In genomic region chr13:99282264-99283231, GRCh38 we compare ENCODE assay signal across 9 cellular contexts. TPM values are rescaled to one million over a fixed set of nuclear protein-coding genes. Genes with fewer than 3 reads are reported as not detected.
A peak's percentile ranks its signal among the peaks of the same experiment; 100 is the strongest.
DNase-seq lines count a peak whose midpoint lies in the region; ATAC-seq and TF ChIP-seq lines count a peak whose summit lies in the region.
"Had no signal": no experiment of that assay in that cellular context is flagged by ENCODE, and none has a peak within 500 bp of the region (broad histone marks: within the 10 kb centered on the region; RNA-seq: fewer than 3 reads in every experiment).

No MANE protein-coding gene starts in this region.

- H3K4me3 Mint-ChIP-seq in dendritic cell treated with granulocyte-macrophage colony-stimulating factor and Interleukin-4, amounts not matched to agents 40 ng/mL and 50 ng/mL, for 4 days: peak overlapping the region; percentile 9

- no peak overlapping the region for H2AFZ ChIP-seq in ACC112 (ENCODE audit: low read length, unreplicated experiment)
- H2AFZ ChIP-seq: parathyroid adenoma had no signal

- no peaks in the 10 kb centered on the region for H3K27me3 ChIP-seq in ACC112 (ENCODE audit: insufficient read depth, low read length)
- no peaks in the 10 kb centered on the region for H3K27me3 ChIP-seq in vagina

- H3K4me1 Mint-ChIP-seq in dendritic cell treated with granulocyte-macrophage colony-stimulating factor and Interleukin-4, amounts not matched to agents 40 ng/mL and 50 ng/mL, for 4 days (ENCODE audit: low read depth): peaks cover 83% of the 10 kb centered on the region

- TF ChIP-seq POLR2A in vagina (IDR thresholded peaks at IDR 0.05): no peak

- H3K9me3 ChIP-seq in vagina: no peaks in the 10 kb centered on the region

- H3K27me3 Mint-ChIP-seq in dendritic cell treated with granulocyte-macrophage colony-stimulating factor and Interleukin-4, amounts not matched to agents 40 ng/mL and 50 ng/mL, for 4 days: no peaks in the 10 kb centered on the region

- intact Hi-C loops in dendritic cell treated with granulocyte-macrophage colony-stimulating factor and Interleukin-4, amounts not matched to agents 40 ng/mL and 50 ng/mL, for 4 days (cut with micrococcal nuclease): loop anchor here (5.0 kb wide), 1 partner anchor 220 kb away; the partner anchor contains the start of gene TM9SF2
- intact Hi-C loops in vagina (cut with DNase I) (no loop called here), left colon (cut with DNase I, micrococcal nuclease) (no loop called here)

- peaks cover 3% of the 10 kb centered on the region for H3K79me2 ChIP-seq in ACC112 (ENCODE audit: control insufficient read depth, insufficient read depth, low read length, unreplicated experiment)

- ATAC-seq in GM19328 (IDR thresholded peaks at IDR 0.05; ENCODE audit: unreplicated experiment): peak; percentile 57
- peak; percentile 60 for ATAC-seq in HG03196 (IDR thresholded peaks at IDR 0.05; ENCODE audit: unreplicated experiment)
- no peak for ATAC-seq in left colon

- H3K4me1 ChIP-seq in ACC112 (ENCODE audit: control insufficient read depth, insufficient read depth, low read length, unreplicated experiment) (peaks cover 18% of the 10 kb centered on the region), vagina (peaks cover 42% of the 10 kb centered on the region)
- H3K4me1 ChIP-seq: parathyroid adenoma had no signal

- DNase-seq in vagina (ENCODE audit: extremely low spot score in 2 of 2) (no peak), left colon (no peak), NCI-H2107 treated with DMSO at 0.1 percent for 48 hours (lab: John Stamatoyannopoulos, UW; ENCODE audit: unreplicated experiment) (no peak)
- no peak for DNase-seq in stimulated activated CD4-positive, alpha-beta T cell treated with anti-CD3 and anti-CD28 coated beads, Interleukin-1b, Interleukin-23, amount 100 ng/mL, for 48 hours

- H3K4me3 ChIP-seq in ACC112 (ENCODE audit: low read depth, low read length): no peak overlapping the region
- H3K4me3 ChIP-seq in vagina: no peak overlapping the region

- peaks cover 31% of the 10 kb centered on the region for H3K36me3 Mint-ChIP-seq in dendritic cell treated with granulocyte-macrophage colony-stimulating factor and Interleukin-4, amounts not matched to agents 40 ng/mL and 50 ng/mL, for 4 days (ENCODE audit: low read depth)

- peak overlapping the region; percentile 96 for H3K27ac Mint-ChIP-seq in dendritic cell treated with granulocyte-macrophage colony-stimulating factor and Interleukin-4, amounts not matched to agents 40 ng/mL and 50 ng/mL, for 4 days

- H3K9me3 Mint-ChIP-seq in dendritic cell treated with granulocyte-macrophage colony-stimulating factor and Interleukin-4, amounts not matched to agents 40 ng/mL and 50 ng/mL, for 4 days: no peaks in the 10 kb centered on the region

- H3K27ac ChIP-seq in ACC112 (ENCODE audit: low read depth, low read length): peak overlapping the region; percentile 14; the same call in 1 of the 2 replicates
- H3K27ac ChIP-seq in vagina: peak overlapping the region; percentile 55
- H3K27ac ChIP-seq: parathyroid adenoma had no signal

- H3K36me3 ChIP-seq in ACC112 (ENCODE audit: insufficient read depth, low read length) (no peaks in the 10 kb centered on the region), vagina (no peaks in the 10 kb centered on the region)

- TF ChIP-seq CTCF in vagina (IDR thresholded peaks at IDR 0.05): no peak

RNA-seq across cellular contexts. Expression of gene GPR18, which starts 24.4 kb away (rescaled TPM):
- total RNA-seq in vagina (not detected), left colon (under 1 TPM in 1 of 2 donors, not detected in 1; 0.59 TPM)

RNA-seq across cellular contexts. Expression of gene GPR183, which starts 24.7 kb away (rescaled TPM):
- 12.0 TPM for total RNA-seq in vagina
- total RNA-seq in left colon: 1 to 10 TPM; 2.5 to 6.4 TPM
